ENCODE assay signal across 8 cellular contexts in genomic region chr10:87771871-87772500, GRCh38. TPM values are rescaled to one million over a fixed set of nuclear protein-coding genes. Genes with fewer than 3 reads are reported as not detected.
DNase-seq lines count a peak whose midpoint lies in the region; ATAC-seq and TF ChIP-seq lines count a peak whose summit lies in the region.

No MANE protein-coding gene starts in this region.

- intact Hi-C loops in ascending aorta (cut with DNase I) = loop anchor here (5.0 kb wide), 1 partner anchor 115 kb away; the partner anchor contains the start of gene PAPSS2

- H3K27ac ChIP-seq in ascending aorta = no peak overlapping the region

- H3K4me3 ChIP-seq in ascending aorta = no peak overlapping the region

- H3K4me1 ChIP-seq in ascending aorta = no peaks in the 10 kb centered on the region

- no peaks in the 10 kb centered on the region for H3K27me3 ChIP-seq in ascending aorta

- H3K9me3 ChIP-seq in ascending aorta = no peaks in the 10 kb centered on the region

- H3K36me3 ChIP-seq in ascending aorta = peaks cover 10 to 27% of the 10 kb centered on the region in 2 donors

- TF ChIP-seq CTCF in ascending aorta (IDR thresholded peaks at IDR 0.05) = peak; percentile 24 to 56 (median 35)

- DNase-seq in EH (ENCODE audit: low read depth) = peak; percentile 46
- peak; percentile 75 to 92 for DNase-seq in Kasumi-1 (lab: John Stamatoyannopoulos, UW)
- DNase-seq in ascending aorta (ENCODE audit: low spot score in 2 of 2) = no peak
- peak; percentile 6 for DNase-seq in kidney glomerular epithelial cell (lab: John Stamatoyannopoulos, UW)
- DNase-seq in stimulated activated CD4-positive, alpha-beta T cell treated with anti-CD3 and anti-CD28 coated beads, Interleukin-4, amount 100 ng/mL, for 4 hours = no peak
- DNase-seq in T-helper 1 cell = no peak
- DNase-seq in mesenteric fat pad (ENCODE audit: low spot score) = no peak

- no peak for ATAC-seq in GM21515 (IDR thresholded peaks at IDR 0.05; ENCODE audit: unreplicated experiment)

RNA-seq across cellular contexts. Expression of gene ATAD1, which starts 46.0 kb away (rescaled TPM):
- total RNA-seq in ascending aorta (22.1 TPM), mesenteric fat pad (49.9 TPM)

Comparison
In these comparisons a context has a peak if more than half of its experiments do, and no peak if none do; other contexts are left out.
1. DNase-seq: peak in EH (single experiment), Kasumi-1 (2 of 2) and kidney glomerular epithelial cell (single experiment); none in ascending aorta (0 of 2), stimulated activated CD4-positive, alpha-beta T cell treated with anti-CD3 and anti-CD28 coated beads, Interleukin-4, amount 100 ng/mL, for 4 hours (0 of 2), T-helper 1 cell (0 of 5) and mesenteric fat pad (single experiment).